ENCODE assay signal across 24 cellular contexts in genomic region chr5:115907177-115907576, GRCh38. TPM values are rescaled to one million over a fixed set of nuclear protein-coding genes. Genes with fewer than 3 reads are reported as not detected.
"Had no signal": no experiment of that assay in that cellular context is flagged by ENCODE, and none has a peak within 500 bp of the region (broad histone marks: within the 10 kb centered on the region; RNA-seq: fewer than 3 reads in every experiment).

No MANE protein-coding gene starts in this region.

- H3K4me2 ChIP-seq: KMS-11, SK-N-SH had no signal

- DNase-seq: MV-4-11, NCI-H1092, NCI-H1436, NCI-H187, NCI-H2029, NCI-H2081 treated with DMSO at 0.1 percent for 48 hours, NCI-H2171, NCI-H226, NCI-H446, NCI-H510A, NCI-H524 treated with DMSO at 0.1 percent for 48 hours, NCI-H69, NCI-H774, PC-3, SHP77, SK-N-SH, T-helper 1 cell, T-helper 17 cell had no signal

- H3K9ac ChIP-seq: KMS-11, SK-N-SH had no signal

- H3K9me2 ChIP-seq: SK-N-SH had no signal

- H3K27ac ChIP-seq: HL-60, KMS-11, RWPE1 had no signal

- H3K4me3 ChIP-seq: K562 had no signal

- H3K9me3 ChIP-seq: SK-N-SH had no signal

- ATAC-seq: K562, Panc1, PC-3, T-helper 17 cell had no signal

RNA-seq across cellular contexts. Expression of gene LVRN, which starts 55.1 kb away (rescaled TPM):
- total RNA-seq: PC-3, T-helper 17 cell had no signal
- polyA plus RNA-seq: IgD-negative memory B cell had no signal
